Comparison of ENCODE assay signal across 17 cellular contexts in the genomic region with DNA sequence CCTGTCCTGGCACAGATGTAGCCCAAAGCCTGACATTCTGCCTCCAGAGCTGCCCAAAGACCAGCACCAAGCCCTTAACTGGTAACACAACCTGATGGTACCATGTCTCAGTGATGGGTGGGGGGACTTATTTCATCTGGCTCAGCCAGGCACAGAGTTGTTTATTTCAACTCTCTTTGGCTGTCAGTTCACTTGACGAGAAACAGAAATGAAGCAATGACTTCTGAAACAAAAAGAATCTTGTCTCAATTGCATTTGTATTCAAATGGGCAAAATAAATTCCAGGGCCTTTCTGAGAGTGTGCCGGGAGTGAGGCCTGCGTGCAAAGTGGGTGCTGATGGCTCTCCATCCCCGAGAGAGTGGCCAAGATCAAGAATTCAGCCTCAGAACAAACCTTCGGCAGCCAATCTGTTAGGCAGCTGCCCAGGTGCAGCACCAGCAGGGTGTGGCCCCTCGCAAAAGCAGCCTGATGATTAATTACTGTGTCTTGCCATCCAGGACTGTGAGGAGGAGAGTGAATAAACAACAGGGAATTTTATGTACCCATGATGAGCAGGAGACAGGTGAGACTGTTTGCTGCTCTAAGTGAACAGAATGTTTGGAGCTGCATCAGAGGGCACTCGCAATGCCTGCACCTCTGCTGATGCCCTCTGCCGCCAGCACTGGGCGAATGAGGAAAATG.
DNase-seq lines count a peak whose midpoint lies in the region; ATAC-seq, FAIRE-seq and TF ChIP-seq lines count a peak whose summit lies in the region.
"Had no signal": no experiment of that assay in that cellular context is flagged by ENCODE, and none has a peak within 500 bp of the region (broad histone marks: within the 10 kb centered on the region; RNA-seq: fewer than 3 reads in every experiment).

No MANE protein-coding gene starts in this region.

- DNase-seq in COLO668 (lab: John Stamatoyannopoulos, UW; ENCODE audit: unreplicated experiment) (peak; percentile 73), NCI-H1417 treated with DMSO at 0.1 percent for 48 hours (lab: John Stamatoyannopoulos, UW) (peak; percentile 36), left lung (no peak), GM20000 (ENCODE audit: low spot score) (no peak), SW 1271 (lab: John Stamatoyannopoulos, UW) (no peak), frontal cortex (ENCODE audit: low spot score in 2 of 2) (no peak)
- DNase-seq: activated B cell treated with CpG ODN at 0.5 μM for 24 hours; activated CD8-positive, alpha-beta memory T cell treated with anti-CD3 and anti-CD28 coated beads, Interleukin-2, amount 10 ng/mL, durations not matched to agents 7 days and 5 days; activated gamma-delta T cell; Calu3; dermis blood vessel endothelial cell; GF-D8; H9; left colon; PC-3 had no signal

- ATAC-seq in left lung (peak; percentile 55), GM18867 (IDR thresholded peaks at IDR 0.05; ENCODE audit: unreplicated experiment) (no peak)
- ATAC-seq: activated CD8-positive, alpha-beta memory T cell treated with anti-CD3 and anti-CD28 coated beads, Interleukin-2, amount 10 ng/mL, durations not matched to agents 7 days and 5 days; left colon; PC-3 had no signal

- H3K9me3 ChIP-seq in left lung = no peaks in the 10 kb centered on the region

- no peaks in the 10 kb centered on the region for H3K4me1 ChIP-seq in left lung

- H3K27me3 ChIP-seq in left lung = no peaks in the 10 kb centered on the region

- intact Hi-C loops in left lung (cut with DNase I) = no loop called here

- H3K36me3 ChIP-seq in left lung = no peaks in the 10 kb centered on the region

- H3K4me3 ChIP-seq in left lung = no peak overlapping the region

- no peak for FAIRE-seq in frontal cortex (lab: Jason Lieb, UNC)

- TF ChIP-seq CTCF in VCaP (conservative IDR thresholded peaks at IDR 0.05) = no peak
- no peak for TF ChIP-seq CTCF in left lung (IDR thresholded peaks at IDR 0.05)
- no peak for TF ChIP-seq CTCF in GM20000 (IDR thresholded peaks at IDR 0.05; ENCODE audit: extremely low read depth, missing control alignments)

- H3K27ac ChIP-seq in VCaP = peak overlapping the region; percentile 33
- no peak overlapping the region for H3K27ac ChIP-seq in left lung

Comparison
In these comparisons a context has a peak if more than half of its experiments do, and no peak if none do; other contexts are left out.
1. DNase-seq: peak in COLO668 (single experiment) and NCI-H1417 treated with DMSO at 0.1 percent for 48 hours (single experiment); none in left lung (0 of 2), GM20000 (single experiment), SW 1271 (0 of 2) and frontal cortex (0 of 2).